ENCODE assay signal across 1 cellular context in the genomic region with DNA sequence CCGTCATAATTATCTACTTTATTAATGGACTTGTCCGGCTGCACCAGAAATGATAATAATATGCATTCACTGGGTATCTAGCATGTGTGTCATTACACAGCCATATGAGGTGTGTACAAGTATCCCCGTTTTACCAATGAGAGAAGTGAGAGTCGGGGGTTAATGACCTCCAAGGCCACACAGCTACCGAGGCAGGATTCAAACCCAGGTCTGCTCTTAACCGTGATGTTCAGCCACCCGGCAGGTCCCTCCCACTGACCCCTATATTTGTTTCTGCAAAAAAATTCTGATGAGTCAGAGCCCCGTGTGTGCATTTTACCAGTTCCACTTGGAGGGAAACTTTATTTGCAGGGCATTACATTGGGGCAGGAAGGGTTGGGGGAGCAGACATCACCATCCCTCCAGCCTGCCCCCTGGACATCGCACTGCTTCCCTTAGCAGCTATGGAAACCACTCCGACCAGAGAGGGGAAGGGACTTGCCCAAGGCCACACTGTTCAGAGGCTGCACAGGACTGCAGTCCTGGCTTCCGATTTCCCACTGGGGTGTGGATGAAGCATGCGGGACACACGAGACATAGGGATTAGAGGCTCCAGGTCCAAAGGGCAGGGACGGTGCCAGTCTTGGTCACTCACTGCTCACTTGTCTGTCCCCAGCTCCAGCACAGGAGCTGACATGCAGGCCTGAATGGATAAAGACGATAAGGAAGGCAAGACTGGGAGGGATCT.
TF ChIP-seq lines count a peak whose summit lies in the region.

No MANE protein-coding gene starts in this region.

TF ChIP-seq in H1, 55 proteins besides CTCF, POLR2A, EP300 and RAD21 (continued from another document):
- TF ChIP-seq SIX5 (IDR thresholded peaks at IDR 0.05; ENCODE audit: low read depth, low read length) (no peak), TBP (IDR thresholded peaks at IDR 0.05; ENCODE audit: low read depth, low read length) (no peak), ZNF274 (IDR thresholded peaks at IDR 0.05; ENCODE audit: borderline replicate concordance, extremely low read depth, low read length) (no peak), JUND (IDR thresholded peaks at IDR 0.05; ENCODE audit: low read length) (no peak), BACH1 (IDR thresholded peaks at IDR 0.05; ENCODE audit: low read length) (no peak), BRCA1 (IDR thresholded peaks at IDR 0.05; ENCODE audit: low read depth, low read length) (no peak), SIN3A (conservative IDR thresholded peaks at IDR 0.05 in 1 of 2, IDR thresholded peaks at IDR 0.05 in 1 of 2; ENCODE audit: low read depth in 1 of 2, low read length in 2 of 2) (no peak), SIRT6 (IDR thresholded peaks at IDR 0.05; ENCODE audit: low read length) (no peak)
- TF ChIP-seq, protein P1, sequence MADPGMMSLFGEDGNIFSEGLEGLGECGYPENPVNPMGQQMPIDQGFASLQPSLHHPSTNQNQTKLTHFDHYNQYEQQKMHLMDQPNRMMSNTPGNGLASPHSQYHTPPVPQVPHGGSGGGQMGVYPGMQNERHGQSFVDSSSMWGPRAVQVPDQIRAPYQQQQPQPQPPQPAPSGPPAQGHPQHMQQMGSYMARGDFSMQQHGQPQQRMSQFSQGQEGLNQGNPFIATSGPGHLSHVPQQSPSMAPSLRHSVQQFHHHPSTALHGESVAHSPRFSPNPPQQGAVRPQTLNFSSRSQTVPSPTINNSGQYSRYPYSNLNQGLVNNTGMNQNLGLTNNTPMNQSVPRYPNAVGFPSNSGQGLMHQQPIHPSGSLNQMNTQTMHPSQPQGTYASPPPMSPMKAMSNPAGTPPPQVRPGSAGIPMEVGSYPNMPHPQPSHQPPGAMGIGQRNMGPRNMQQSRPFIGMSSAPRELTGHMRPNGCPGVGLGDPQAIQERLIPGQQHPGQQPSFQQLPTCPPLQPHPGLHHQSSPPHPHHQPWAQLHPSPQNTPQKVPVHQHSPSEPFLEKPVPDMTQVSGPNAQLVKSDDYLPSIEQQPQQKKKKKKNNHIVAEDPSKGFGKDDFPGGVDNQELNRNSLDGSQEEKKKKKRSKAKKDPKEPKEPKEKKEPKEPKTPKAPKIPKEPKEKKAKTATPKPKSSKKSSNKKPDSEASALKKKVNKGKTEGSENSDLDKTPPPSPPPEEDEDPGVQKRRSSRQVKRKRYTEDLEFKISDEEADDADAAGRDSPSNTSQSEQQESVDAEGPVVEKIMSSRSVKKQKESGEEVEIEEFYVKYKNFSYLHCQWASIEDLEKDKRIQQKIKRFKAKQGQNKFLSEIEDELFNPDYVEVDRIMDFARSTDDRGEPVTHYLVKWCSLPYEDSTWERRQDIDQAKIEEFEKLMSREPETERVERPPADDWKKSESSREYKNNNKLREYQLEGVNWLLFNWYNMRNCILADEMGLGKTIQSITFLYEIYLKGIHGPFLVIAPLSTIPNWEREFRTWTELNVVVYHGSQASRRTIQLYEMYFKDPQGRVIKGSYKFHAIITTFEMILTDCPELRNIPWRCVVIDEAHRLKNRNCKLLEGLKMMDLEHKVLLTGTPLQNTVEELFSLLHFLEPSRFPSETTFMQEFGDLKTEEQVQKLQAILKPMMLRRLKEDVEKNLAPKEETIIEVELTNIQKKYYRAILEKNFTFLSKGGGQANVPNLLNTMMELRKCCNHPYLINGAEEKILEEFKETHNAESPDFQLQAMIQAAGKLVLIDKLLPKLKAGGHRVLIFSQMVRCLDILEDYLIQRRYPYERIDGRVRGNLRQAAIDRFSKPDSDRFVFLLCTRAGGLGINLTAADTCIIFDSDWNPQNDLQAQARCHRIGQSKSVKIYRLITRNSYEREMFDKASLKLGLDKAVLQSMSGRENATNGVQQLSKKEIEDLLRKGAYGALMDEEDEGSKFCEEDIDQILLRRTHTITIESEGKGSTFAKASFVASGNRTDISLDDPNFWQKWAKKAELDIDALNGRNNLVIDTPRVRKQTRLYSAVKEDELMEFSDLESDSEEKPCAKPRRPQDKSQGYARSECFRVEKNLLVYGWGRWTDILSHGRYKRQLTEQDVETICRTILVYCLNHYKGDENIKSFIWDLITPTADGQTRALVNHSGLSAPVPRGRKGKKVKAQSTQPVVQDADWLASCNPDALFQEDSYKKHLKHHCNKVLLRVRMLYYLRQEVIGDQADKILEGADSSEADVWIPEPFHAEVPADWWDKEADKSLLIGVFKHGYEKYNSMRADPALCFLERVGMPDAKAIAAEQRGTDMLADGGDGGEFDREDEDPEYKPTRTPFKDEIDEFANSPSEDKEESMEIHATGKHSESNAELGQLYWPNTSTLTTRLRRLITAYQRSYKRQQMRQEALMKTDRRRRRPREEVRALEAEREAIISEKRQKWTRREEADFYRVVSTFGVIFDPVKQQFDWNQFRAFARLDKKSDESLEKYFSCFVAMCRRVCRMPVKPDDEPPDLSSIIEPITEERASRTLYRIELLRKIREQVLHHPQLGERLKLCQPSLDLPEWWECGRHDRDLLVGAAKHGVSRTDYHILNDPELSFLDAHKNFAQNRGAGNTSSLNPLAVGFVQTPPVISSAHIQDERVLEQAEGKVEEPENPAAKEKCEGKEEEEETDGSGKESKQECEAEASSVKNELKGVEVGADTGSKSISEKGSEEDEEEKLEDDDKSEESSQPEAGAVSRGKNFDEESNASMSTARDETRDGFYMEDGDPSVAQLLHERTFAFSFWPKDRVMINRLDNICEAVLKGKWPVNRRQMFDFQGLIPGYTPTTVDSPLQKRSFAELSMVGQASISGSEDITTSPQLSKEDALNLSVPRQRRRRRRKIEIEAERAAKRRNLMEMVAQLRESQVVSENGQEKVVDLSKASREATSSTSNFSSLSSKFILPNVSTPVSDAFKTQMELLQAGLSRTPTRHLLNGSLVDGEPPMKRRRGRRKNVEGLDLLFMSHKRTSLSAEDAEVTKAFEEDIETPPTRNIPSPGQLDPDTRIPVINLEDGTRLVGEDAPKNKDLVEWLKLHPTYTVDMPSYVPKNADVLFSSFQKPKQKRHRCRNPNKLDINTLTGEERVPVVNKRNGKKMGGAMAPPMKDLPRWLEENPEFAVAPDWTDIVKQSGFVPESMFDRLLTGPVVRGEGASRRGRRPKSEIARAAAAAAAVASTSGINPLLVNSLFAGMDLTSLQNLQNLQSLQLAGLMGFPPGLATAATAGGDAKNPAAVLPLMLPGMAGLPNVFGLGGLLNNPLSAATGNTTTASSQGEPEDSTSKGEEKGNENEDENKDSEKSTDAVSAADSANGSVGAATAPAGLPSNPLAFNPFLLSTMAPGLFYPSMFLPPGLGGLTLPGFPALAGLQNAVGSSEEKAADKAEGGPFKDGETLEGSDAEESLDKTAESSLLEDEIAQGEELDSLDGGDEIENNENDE (IDR thresholded peaks at IDR 0.05; ENCODE audit: insufficient replicate concordance, low read length), result no peak
- TF ChIP-seq, protein P2, sequence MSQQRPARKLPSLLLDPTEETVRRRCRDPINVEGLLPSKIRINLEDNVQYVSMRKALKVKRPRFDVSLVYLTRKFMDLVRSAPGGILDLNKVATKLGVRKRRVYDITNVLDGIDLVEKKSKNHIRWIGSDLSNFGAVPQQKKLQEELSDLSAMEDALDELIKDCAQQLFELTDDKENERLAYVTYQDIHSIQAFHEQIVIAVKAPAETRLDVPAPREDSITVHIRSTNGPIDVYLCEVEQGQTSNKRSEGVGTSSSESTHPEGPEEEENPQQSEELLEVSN (IDR thresholded peaks at IDR 0.05), result no peak
